In genomic region chr2:140508756-140509155, GRCh38 we compare ENCODE assay signal across 15 cellular contexts.
DNase-seq lines count a peak whose midpoint lies in the region; ATAC-seq and TF ChIP-seq lines count a peak whose summit lies in the region.
"Had no signal": no experiment of that assay in that cellular context is flagged by ENCODE, and none has a peak within 500 bp of the region (broad histone marks: within the 10 kb centered on the region; RNA-seq: fewer than 3 reads in every experiment).

No MANE protein-coding gene starts in this region.

- no peak overlapping the region for H2BK15ac ChIP-seq in mesendoderm (replicated peaks; ENCODE audit: low read depth)

- in situ Hi-C loops in HAP-1 (cut with MboI; ENCODE audit: low sequenced_read_pairs): no loop called here

- H3K23ac ChIP-seq in mesendoderm (ENCODE audit: low read length): no peak overlapping the region

- H3K4me1 ChIP-seq in HAP-1 (peaks cover 17% of the 10 kb centered on the region), mesendoderm (ENCODE audit: control insufficient read depth, low read depth, low read length) (no peaks in the 10 kb centered on the region), PC-3 (ENCODE audit: insufficient read depth, low read length) (peaks cover 14% of the 10 kb centered on the region)
- H3K4me1 ChIP-seq: Caco-2 had no signal

- no peaks in the 10 kb centered on the region for H4K20me1 ChIP-seq in PC-3 (ENCODE audit: low read length)

- BruUV-seq in PC-3 (replicated peaks; lab: Mats Ljungman, UMichigan): no TSS peak

- no peaks in the 10 kb centered on the region for H3K36me3 ChIP-seq in HAP-1 (replicated peaks)
- H3K36me3 ChIP-seq in mesendoderm (ENCODE audit: control insufficient read depth, insufficient read depth, low read length): no peaks in the 10 kb centered on the region
- H3K36me3 ChIP-seq in PC-3 (ENCODE audit: low read depth, low read length): no peaks in the 10 kb centered on the region

- H3K27me3 ChIP-seq in HAP-1 (ENCODE audit: low read depth) (no peaks in the 10 kb centered on the region), mesendoderm (ENCODE audit: insufficient read depth, low read length, poor library complexity) (no peaks in the 10 kb centered on the region), PC-3 (ENCODE audit: low read length) (no peaks in the 10 kb centered on the region)

- no peak overlapping the region for H3K4me3 ChIP-seq in HAP-1
- no peak overlapping the region for H3K4me3 ChIP-seq in mesendoderm (ENCODE audit: low read length)
- H3K4me3 ChIP-seq in PC-3 (ENCODE audit: low read length): no peak overlapping the region
- H3K4me3 ChIP-seq: GM23338 had no signal

- H2AFZ ChIP-seq in PC-3 (ENCODE audit: low read length): no peak overlapping the region
- H2AFZ ChIP-seq: GM23338 had no signal

- ATAC-seq in HG03095 (IDR thresholded peaks at IDR 0.05; ENCODE audit: unreplicated experiment): no peak
- no peak for ATAC-seq in PC-3
- ATAC-seq: CD8-positive, alpha-beta T cell; GM23338 had no signal

- H3F3A ChIP-seq in PC-3 (ENCODE audit: low read length, unreplicated experiment): no peaks in the 10 kb centered on the region

- H3K79me1 ChIP-seq in mesendoderm (ENCODE audit: low read length): no peaks in the 10 kb centered on the region

- peak; percentile 34 for DNase-seq in DMS 273 (lab: John Stamatoyannopoulos, UW; ENCODE audit: unreplicated experiment)
- no peak for DNase-seq in DMS 273 treated with DMSO at 0.1 percent for 48 hours (lab: John Stamatoyannopoulos, UW)
- peak; percentile 52 to 91 for DNase-seq in HAP-1 (ENCODE audit: low spot score in 2 of 2)
- DNase-seq in NCI-H524 treated with DMSO at 0.1 percent for 48 hours (lab: John Stamatoyannopoulos, UW): peak; percentile 53
- DNase-seq in mesendoderm: peak; percentile 14
- no peak for DNase-seq in PC-3
- no peak for DNase-seq in COLO668 (lab: John Stamatoyannopoulos, UW; ENCODE audit: unreplicated experiment)
- DNase-seq: Caco-2; CD8-positive, alpha-beta T cell; DMS79 treated with DMSO at 0.1 percent for 48 hours; EL; H7 had no signal

- H2BK120ac ChIP-seq in mesendoderm (ENCODE audit: low read depth, low read length): no peak overlapping the region

- H2AK5ac ChIP-seq in mesendoderm (ENCODE audit: low read length): no peak overlapping the region

- WGBS in mesendoderm (ENCODE audit: extremely low coverage, insufficient coverage, low lambda C conversion rate): no CpG with 5 or more reads among the region's 4 CpGs

- no peak overlapping the region for H3K4ac ChIP-seq in mesendoderm (ENCODE audit: low read depth, low read length)

- POLR2A ChIA-PET in PC-3 (lab: Charles Lee; ENCODE audit: unreplicated experiment): no interaction called here

- H3K79me2 ChIP-seq in mesendoderm (ENCODE audit: control insufficient read depth, insufficient read depth, low read length) (no peaks in the 10 kb centered on the region), PC-3 (ENCODE audit: low read length) (no peaks in the 10 kb centered on the region)

- no peaks in the 10 kb centered on the region for H3K9me3 ChIP-seq in HAP-1
- no peaks in the 10 kb centered on the region for H3K9me3 ChIP-seq in PC-3 (ENCODE audit: low read length)
- H3K9me3 ChIP-seq: Caco-2 had no signal

- intact Hi-C loops in PC-3 (cut with micrococcal nuclease): loop anchor here (10.0 kb wide), 2 partner anchors 116 to 296 kb away; no protein-coding TSS in a partner anchor

- H2BK5ac ChIP-seq in mesendoderm (ENCODE audit: low read length): no peak overlapping the region

- H3K27ac ChIP-seq in mesendoderm (ENCODE audit: low read depth, low read length) (no peak overlapping the region), PC-3 (ENCODE audit: low read length) (no peak overlapping the region)
- H3K27ac ChIP-seq: 22Rv1 had no signal

- CTCF ChIA-PET in PC-3 (lab: Charles Lee): no interaction called here

- no peak overlapping the region for H4K5ac ChIP-seq in mesendoderm (ENCODE audit: low read length)

- H3K56ac ChIP-seq in mesendoderm (ENCODE audit: low read length): no peak overlapping the region

- H3K9ac ChIP-seq in mesendoderm (ENCODE audit: low read length) (no peak overlapping the region), PC-3 (ENCODE audit: low read length) (no peak overlapping the region)

- H3K9me2 ChIP-seq in PC-3 (replicated peaks; ENCODE audit: low read length): 0 out of 2 replicates have a peak, but pooled peaks cover 5% of the 10 kb centered on the region

- H3K18ac ChIP-seq in mesendoderm (ENCODE audit: low read length): no peak overlapping the region

- H3K4me2 ChIP-seq in mesendoderm (ENCODE audit: low read length): no peak overlapping the region
- H3K4me2 ChIP-seq in PC-3 (ENCODE audit: low read length): no peak overlapping the region
- H3K4me2 ChIP-seq: GM23338 had no signal

- no peak overlapping the region for H4K8ac ChIP-seq in mesendoderm (ENCODE audit: low read depth, low read length)

- no peak for TF ChIP-seq CTCF in PC-3 (conservative IDR thresholded peaks at IDR 0.05; ENCODE audit: low read depth, low read length)

Comparison
In these comparisons a context has a peak if more than half of its experiments do, and no peak if none do; other contexts are left out.
1. DNase-seq: peak in DMS 273 (single experiment), HAP-1 (2 of 2), NCI-H524 treated with DMSO at 0.1 percent for 48 hours (single experiment) and mesendoderm (single experiment); none in DMS 273 treated with DMSO at 0.1 percent for 48 hours (single experiment), PC-3 (single experiment) and COLO668 (single experiment).